ENCODE assay signal across 14 cellular contexts in the genomic region with DNA sequence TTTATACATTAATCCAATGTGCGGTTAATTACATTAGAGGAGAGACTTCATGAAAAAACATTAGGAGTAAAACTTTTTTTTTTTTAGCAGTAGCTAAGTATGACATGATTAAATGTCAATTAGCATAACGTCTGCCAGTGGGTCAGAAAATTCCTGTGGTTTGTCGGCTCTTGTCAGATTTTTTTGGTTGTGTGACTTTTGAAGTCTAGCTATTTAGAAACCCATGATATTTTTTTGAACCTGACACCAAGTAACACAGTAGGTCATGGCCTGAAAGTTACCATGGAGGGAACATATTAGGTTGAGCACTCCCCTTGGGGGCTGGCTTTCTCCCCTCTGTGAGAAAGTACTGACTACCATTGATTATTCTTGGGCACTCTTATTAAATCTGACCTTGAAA.
DNase-seq lines count a peak whose midpoint lies in the region; TF ChIP-seq lines count a peak whose summit lies in the region.
"Had no signal": no experiment of that assay in that cellular context is flagged by ENCODE, and none has a peak within 500 bp of the region (broad histone marks: within the 10 kb centered on the region; RNA-seq: fewer than 3 reads in every experiment).

No MANE protein-coding gene starts in this region.

- H4K91ac ChIP-seq in mesenchymal stem cell (ENCODE audit: low read length), result no peak overlapping the region

- no peak for TF ChIP-seq POLR2A in uterus (IDR thresholded peaks at IDR 0.05)

- H3K79me1 ChIP-seq in mesenchymal stem cell (replicated peaks; ENCODE audit: low read length, poor library complexity, severe bottlenecking), result no peaks in the 10 kb centered on the region

- intact Hi-C loops in uterus (cut with DNase I; ENCODE audit: low total_unique reads), result no loop called here

- no peak overlapping the region for H4K8ac ChIP-seq in mesenchymal stem cell (ENCODE audit: low read length)

- H3K4me1 ChIP-seq in mesenchymal stem cell (ENCODE audit: control insufficient read depth, insufficient read depth, low read depth, low read length) (peaks cover 5% of the 10 kb centered on the region), uterus (peaks cover 4 to 6% of the 10 kb centered on the region in 2 donors)
- H3K4me1 ChIP-seq: parathyroid adenoma had no signal

- H2BK5ac ChIP-seq in mesenchymal stem cell (ENCODE audit: low read depth, low read length, poor library complexity, severe bottlenecking), result no peak overlapping the region

- no peak overlapping the region for H3K18ac ChIP-seq in mesenchymal stem cell (ENCODE audit: low read depth in 1 of 2, low read length in 2 of 2)

- H3K9me3 ChIP-seq in mesenchymal stem cell (ENCODE audit: control insufficient read depth, low read length) (no peaks in the 10 kb centered on the region), uterus (no peaks in the 10 kb centered on the region)
- H3K9me3 ChIP-seq: body of pancreas, upper lobe of left lung had no signal

- no peak overlapping the region for H2BK15ac ChIP-seq in mesenchymal stem cell (ENCODE audit: low read depth, poor library complexity, severe bottlenecking)

- no peaks in the 10 kb centered on the region for H3K36me3 ChIP-seq in mesenchymal stem cell (ENCODE audit: control insufficient read depth in 1 of 2, insufficient read depth in 2 of 2, low read depth in 1 of 2, low read length in 2 of 2)
- no peaks in the 10 kb centered on the region for H3K36me3 ChIP-seq in uterus
- H3K36me3 ChIP-seq: upper lobe of left lung had no signal

- peaks cover 0 to 6% of the 10 kb centered on the region in 2 experiments for H3K27me3 ChIP-seq in mesenchymal stem cell (ENCODE audit: control insufficient read depth in 1 of 2, insufficient read depth in 1 of 2, low read length in 2 of 2)
- H3K27me3 ChIP-seq in uterus, result no peaks in the 10 kb centered on the region
- H3K27me3 ChIP-seq: body of pancreas, upper lobe of left lung had no signal

- no peak overlapping the region for H3K14ac ChIP-seq in mesenchymal stem cell (ENCODE audit: low read length in 2 of 2)

- H2AFZ ChIP-seq in mesenchymal stem cell (ENCODE audit: low read depth, low read length), result no peak overlapping the region
- H2AFZ ChIP-seq: parathyroid adenoma had no signal

- DNase-seq in DMS 273 (lab: John Stamatoyannopoulos, UW; ENCODE audit: unreplicated experiment), result peak; percentile 6
- DNase-seq in DMS 273 treated with DMSO at 0.1 percent for 48 hours (lab: John Stamatoyannopoulos, UW), result no peak
- DNase-seq in epithelial cell of esophagus (ENCODE audit: low read depth), result peak; percentile 7
- DNase-seq in mesenchymal stem cell, result peak; percentile 34
- no peak for DNase-seq in uterus
- no peak for DNase-seq in NCI-H146 (lab: John Stamatoyannopoulos, UW)
- no peak for DNase-seq in activated effector memory CD4-positive, alpha-beta T cell treated with anti-CD3 and anti-CD28 coated beads, Interleukin-2, amount 50 U/mL, for 16 hours
- DNase-seq in AG08396 (ENCODE audit: low spot score), result no peak
- DNase-seq: effector memory CD8-positive, alpha-beta T cell; NCI-H2171; upper lobe of left lung had no signal

- H2AK5ac ChIP-seq in mesenchymal stem cell (ENCODE audit: low read length, severe bottlenecking), result no peak overlapping the region

- WGBS in mesenchymal stem cell, result 46% methylated on average over 3 of the region's 3 CpGs

- H2BK12ac ChIP-seq in mesenchymal stem cell (ENCODE audit: low read length in 2 of 2), result no peak overlapping the region

- H2BK120ac ChIP-seq in mesenchymal stem cell (ENCODE audit: low read depth, low read length), result no peak overlapping the region

- H3K27ac ChIP-seq in mesenchymal stem cell (ENCODE audit: low read length, poor library complexity, severe bottlenecking) (no peak overlapping the region), uterus (peak overlapping the region; percentile 80 to 87)
- H3K27ac ChIP-seq: 22Rv1, parathyroid adenoma had no signal

- TF ChIP-seq CTCF in epithelial cell of esophagus (IDR thresholded peaks at IDR 0.05; ENCODE audit: insufficient read depth, low read depth, low read length, missing control alignments) (no peak), uterus (IDR thresholded peaks at IDR 0.05) (no peak)

- H3K4ac ChIP-seq in mesenchymal stem cell (ENCODE audit: low read depth in 1 of 2, low read length in 2 of 2), result no peak overlapping the region

- no peak overlapping the region for H3K23ac ChIP-seq in mesenchymal stem cell (ENCODE audit: low read length in 2 of 2)

- H3K9ac ChIP-seq in mesenchymal stem cell (ENCODE audit: low read length), result no peak overlapping the region
- H3K9ac ChIP-seq: parathyroid adenoma had no signal

- no peak overlapping the region for H3K4me3 ChIP-seq in epithelial cell of esophagus (ENCODE audit: low read length)
- no peak overlapping the region for H3K4me3 ChIP-seq in mesenchymal stem cell (ENCODE audit: insufficient read depth in 1 of 2, low read depth in 1 of 2, low read length in 2 of 2)
- H3K4me3 ChIP-seq in uterus, result no peak overlapping the region
- H3K4me3 ChIP-seq: body of pancreas, upper lobe of left lung had no signal

- no peak overlapping the region for H3K4me2 ChIP-seq in mesenchymal stem cell (ENCODE audit: low read length, poor library complexity, severe bottlenecking)

Comparison
In these comparisons a context has a peak if more than half of its experiments do, and no peak if none do; other contexts are left out.
1. DNase-seq: peak in DMS 273 (single experiment), epithelial cell of esophagus (single experiment) and mesenchymal stem cell (single experiment); none in DMS 273 treated with DMSO at 0.1 percent for 48 hours (single experiment), uterus (0 of 2), NCI-H146 (single experiment), activated effector memory CD4-positive, alpha-beta T cell treated with anti-CD3 and anti-CD28 coated beads, Interleukin-2, amount 50 U/mL, for 16 hours (single experiment) and AG08396 (single experiment).